20 cellular contexts compared by ENCODE assay signal in genomic region chr2:16317211-16317830, GRCh38.
DNase-seq lines count a peak whose midpoint lies in the region; ATAC-seq and TF ChIP-seq lines count a peak whose summit lies in the region.
"Had no signal": no experiment of that assay in that cellular context is flagged by ENCODE, and none has a peak within 500 bp of the region (broad histone marks: within the 10 kb centered on the region; RNA-seq: fewer than 3 reads in every experiment).

No MANE protein-coding gene starts in this region.

- H3K9ac ChIP-seq in BLaER1 (no peak overlapping the region), NT2/D1 (ENCODE audit: insufficient read length, low read depth) (peak overlapping the region; percentile 12)

- no peaks in the 10 kb centered on the region for H4K20me1 ChIP-seq in BLaER1

- H3K27ac Mint-ChIP-seq in neural crest cell (ENCODE audit: unreplicated experiment) = peak overlapping the region; percentile 97
- H3K27ac Mint-ChIP-seq: B cell; CD4-positive, CD25-positive, alpha-beta regulatory T cell had no signal

- no peaks in the 10 kb centered on the region for H3K27me3 ChIP-seq in BLaER1
- no peaks in the 10 kb centered on the region for H3K27me3 ChIP-seq in NT2/D1 (ENCODE audit: insufficient read depth, insufficient read length)
- no peaks in the 10 kb centered on the region for H3K27me3 ChIP-seq in aorta (ENCODE audit: control insufficient read depth in 1 of 2, insufficient read depth in 2 of 2, low read length in 1 of 2)

- H3K9me3 ChIP-seq in BLaER1 (no peaks in the 10 kb centered on the region), NT2/D1 (ENCODE audit: insufficient read depth, low read length) (no peaks in the 10 kb centered on the region), aorta (ENCODE audit: control insufficient read depth, low read length) (no peaks in the 10 kb centered on the region)
- H3K9me3 ChIP-seq: A549 had no signal

- 68 to 76% methylated on average over 6 of the region's 6 CpGs for WGBS in aorta, 2 donors

- no peak overlapping the region for H3K4me3 Mint-ChIP-seq in neural crest cell
- H3K4me3 Mint-ChIP-seq: B cell; CD4-positive, CD25-positive, alpha-beta regulatory T cell had no signal

- peak overlapping the region; percentile 27; the same call in 1 of the 2 replicates for H3K4me2 ChIP-seq in BLaER1
- H3K4me2 ChIP-seq: A549 had no signal

- H3K27ac ChIP-seq in BLaER1 (no peak overlapping the region), aorta (ENCODE audit: low read depth in 1 of 2, low read length in 2 of 2) (no peak overlapping the region)
- H3K27ac ChIP-seq: A549, SK-N-MC had no signal

- H3K36me3 ChIP-seq in BLaER1 (no peaks in the 10 kb centered on the region), NT2/D1 (ENCODE audit: insufficient read depth, insufficient read length, low read length) (no peaks in the 10 kb centered on the region), aorta (ENCODE audit: control insufficient read depth in 1 of 2, insufficient read depth in 2 of 2, low read length in 1 of 2) (no peaks in the 10 kb centered on the region)

- H3K9me3 Mint-ChIP-seq in neural crest cell = peaks cover 5% of the 10 kb centered on the region

- no peak overlapping the region for H3K4me3 ChIP-seq in BLaER1
- no peak overlapping the region for H3K4me3 ChIP-seq in NT2/D1 (ENCODE audit: insufficient read length, low read depth)
- no peak overlapping the region for H3K4me3 ChIP-seq in aorta (ENCODE audit: low read length in 2 of 2)
- H3K4me3 ChIP-seq: A549, SK-N-MC had no signal

- intact Hi-C loops in aorta (cut with DNase I) = no loop called here

- H3K4me1 Mint-ChIP-seq in neural crest cell = peaks cover 64% of the 10 kb centered on the region
- H3K4me1 Mint-ChIP-seq: CD4-positive, CD25-positive, alpha-beta regulatory T cell had no signal

- ATAC-seq in left lobe of liver (peak; percentile 49), aorta (ENCODE audit: low FRiP score) (no peak)
- ATAC-seq: A549 had no signal

- peaks cover 21% of the 10 kb centered on the region for H3K4me1 ChIP-seq in BLaER1
- peaks cover 8% of the 10 kb centered on the region for H3K4me1 ChIP-seq in NT2/D1 (ENCODE audit: insufficient read depth, insufficient read length)
- no peaks in the 10 kb centered on the region for H3K4me1 ChIP-seq in aorta (ENCODE audit: control insufficient read depth in 1 of 2, insufficient read depth in 2 of 2, low read length in 2 of 2)
- H3K4me1 ChIP-seq: A549 had no signal

- DNase-seq in NT2/D1 (ENCODE audit: low read depth, low spot score) (no peak), left lobe of liver (ENCODE audit: low spot score) (no peak), neural crest cell (ENCODE audit: low read depth, low spot score) (no peak), NCI-H748 treated with DMSO at 0.1 percent for 48 hours (lab: John Stamatoyannopoulos, UW) (no peak), KBM-7 (no peak), aorta (no peak)
- no peak for DNase-seq in activated effector memory CD4-positive, alpha-beta T cell treated with Interleukin-2 at 50 U/mL for 16 hours
- DNase-seq: CD4-positive, CD25-positive, alpha-beta regulatory T cell; DMS79; MM.1S; NCI-H1048; NCI-H1436; NCI-H1930; NCI-H345; NCI-H524 treated with DMSO at 0.1 percent for 48 hours; SHP77 had no signal

- in situ Hi-C loops in KBM-7 (cut with MboI; ENCODE audit: low pct_unique_long_range_greater_than_20kb, low sequenced_read_pairs) = no loop called here

- no peak for TF ChIP-seq CTCF in neural crest cell (conservative IDR thresholded peaks at IDR 0.05)

- no peaks in the 10 kb centered on the region for H3K36me3 Mint-ChIP-seq in neural crest cell (ENCODE audit: low read depth)
- H3K36me3 Mint-ChIP-seq: CD4-positive, CD25-positive, alpha-beta regulatory T cell had no signal

- no peaks in the 10 kb centered on the region for H3K27me3 Mint-ChIP-seq in neural crest cell (ENCODE audit: low read depth)
- H3K27me3 Mint-ChIP-seq: CD4-positive, CD25-positive, alpha-beta regulatory T cell had no signal
